18 cellular contexts compared by ENCODE assay signal in the genomic region with DNA sequence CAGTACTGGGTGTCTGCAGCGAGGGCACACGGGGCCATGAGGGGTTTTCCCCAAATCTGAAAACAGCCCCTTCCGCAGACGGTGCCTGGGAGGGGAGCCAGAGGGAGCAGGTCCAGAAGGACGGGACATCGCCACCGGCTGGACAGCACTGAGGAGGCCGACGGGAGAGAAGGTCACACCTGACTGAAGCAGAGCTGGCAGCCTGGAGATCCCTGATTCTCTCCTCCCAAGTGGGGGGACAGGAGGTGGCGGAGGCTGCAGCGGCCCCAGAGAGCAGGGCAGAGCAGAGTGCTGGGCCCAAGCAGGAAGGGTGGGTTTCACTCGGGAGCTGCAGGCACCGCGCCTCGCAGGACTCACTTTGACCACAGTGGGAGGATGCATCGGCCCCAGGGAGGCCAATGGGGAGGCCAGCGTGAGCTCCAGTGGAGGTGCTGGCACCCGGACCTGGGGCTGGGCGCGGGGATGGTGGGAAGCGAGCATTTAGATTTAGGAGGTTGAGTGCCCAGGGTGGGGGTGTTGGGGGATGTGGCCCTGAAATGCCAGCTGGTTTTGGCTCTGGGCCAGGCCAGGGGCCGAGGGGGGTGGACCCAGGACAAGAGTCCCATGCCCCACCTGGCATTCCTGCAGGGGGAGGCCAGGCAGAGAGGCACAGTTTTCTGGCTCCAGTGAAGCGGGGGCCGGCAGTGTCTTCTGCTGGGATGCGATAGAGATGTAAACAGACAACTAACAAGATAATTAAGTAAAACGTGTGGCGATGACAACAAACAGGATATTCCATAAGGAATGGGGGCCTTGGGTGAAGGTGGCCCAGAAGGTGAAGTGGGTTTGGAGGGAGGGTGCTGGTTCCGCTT.
DNase-seq lines count a peak whose midpoint lies in the region; ATAC-seq and TF ChIP-seq lines count a peak whose summit lies in the region.
"Had no signal": no experiment of that assay in that cellular context is flagged by ENCODE, and none has a peak within 500 bp of the region (broad histone marks: within the 10 kb centered on the region; RNA-seq: fewer than 3 reads in every experiment).

No MANE protein-coding gene starts in this region.

- no peak overlapping the region for H3K4me3 ChIP-seq in heart right ventricle
- H3K4me3 ChIP-seq in tibial artery, result no peak overlapping the region
- H3K4me3 ChIP-seq: BLaER1 treated with 17β-estradiol and CSF1 and Interleukin-3, amounts not matched to agents 10 nM and 100 nM; GM23338; SJCRH30 had no signal

- no peak overlapping the region for H3K27ac Mint-ChIP-seq in chondrocyte (ENCODE audit: unreplicated experiment)
- H3K27ac Mint-ChIP-seq: activated CD4-positive, alpha-beta T cell treated with anti-CD3 and anti-CD28 coated beads, Interleukin-2, amount 10 ng/mL, durations not matched to agents 24 days and 14 days; GM23338; stimulated activated naive CD8-positive, alpha-beta T cell treated with anti-CD3 and anti-CD28 coated beads, Interleukin-15, Interleukin-2, amounts not matched to agents 100 ng/mL and 50 ng/mL, for 24 hours had no signal

- intact Hi-C loops in Right ventricle myocardium superior (cut with DNase I), result no loop called here
- intact Hi-C loops in heart right ventricle (cut with DNase I), result loop anchor here in 2 of 10 donors (10.0 kb wide), 2 partner anchors 163 to 173 kb away; a partner anchor contains a TSS
- intact Hi-C loops in tibial artery (cut with DNase I; ENCODE audit: low total_unique reads), result loop anchor here (2.0 kb wide), 1 partner anchor 279 kb away; no protein-coding TSS in a partner anchor

- H3K36me3 Mint-ChIP-seq in chondrocyte (ENCODE audit: low read depth), result no peaks in the 10 kb centered on the region

- 65 to 71% methylated on average over 28 of the region's 28 CpGs for WGBS in heart right ventricle, 2 donors

- H3K27me3 ChIP-seq in heart right ventricle (peaks cover 0 to 38% (median 20%) of the 10 kb centered on the region in 7 donors), tibial artery (peaks cover 0 to 4% of the 10 kb centered on the region in 2 donors)

- peaks cover 15% of the 10 kb centered on the region for H3K4me1 Mint-ChIP-seq in chondrocyte (ENCODE audit: low read depth)
- H3K4me1 Mint-ChIP-seq: activated CD4-positive, alpha-beta T cell treated with anti-CD3 and anti-CD28 coated beads, Interleukin-2, amount 10 ng/mL, durations not matched to agents 24 days and 14 days had no signal

- DNase-seq in Right ventricle myocardium superior (peak; percentile 33), heart right ventricle (no peak), chondrocyte (ENCODE audit: low spot score) (peak; percentile 86), mesenteric fat pad (ENCODE audit: low spot score) (peak; percentile 89), tibial artery (peak; percentile 17 to 64), occipital lobe (lab: John Stamatoyannopoulos, UW) (no peak), RWPE1 (ENCODE audit: low spot score) (no peak)
- DNase-seq: activated CD4-positive, alpha-beta T cell treated with anti-CD3 and anti-CD28 coated beads, Interleukin-2, amount 10 ng/mL, durations not matched to agents 24 days and 14 days; cortex of kidney; NCI-H2029 treated with DMSO at 0.1 percent for 48 hours; NCI-H345; SJCRH30; stimulated activated CD4-positive, alpha-beta T cell treated with anti-CD3 and anti-CD28 coated beads, Interleukin-4, amount 100 ng/mL, for 24 hours; T-helper 1 cell had no signal

- ATAC-seq in Right ventricle myocardium superior (ENCODE audit: poor library complexity) (no peak), heart right ventricle (no peak), HG02840 (IDR thresholded peaks at IDR 0.05; ENCODE audit: low FRiP score, unreplicated experiment) (no peak)
- ATAC-seq: GM23338 had no signal

- CTCF ChIA-PET in RWPE1 (lab: Yijun Ruan, JAX), result interaction anchor here (0.5 to 1.0 kb wide), 6 partner anchors 226 to 1181 kb away, joined by 3 to 6 read pairs (median 3); no protein-coding TSS in a partner anchor

- TF ChIP-seq CTCF in heart right ventricle (IDR thresholded peaks at IDR 0.05) (no peak), chondrocyte (IDR thresholded peaks at IDR 0.05) (no peak), tibial artery (IDR thresholded peaks at IDR 0.05) (no peak), RWPE1 (conservative IDR thresholded peaks at IDR 0.05; ENCODE audit: low read depth) (no peak)

- H3K9me3 ChIP-seq in heart right ventricle (peaks cover 0 to 1% (median 0%) of the 10 kb centered on the region in 11 donors), tibial artery (no peaks in the 10 kb centered on the region)
- H3K9me3 ChIP-seq: SJCRH30 had no signal

- H3K36me3 ChIP-seq in heart right ventricle, result no peaks in the 10 kb centered on the region
- no peaks in the 10 kb centered on the region for H3K36me3 ChIP-seq in tibial artery
- H3K36me3 ChIP-seq: BLaER1 treated with 17β-estradiol and CSF1 and Interleukin-3, amounts not matched to agents 10 nM and 100 nM; SJCRH30 had no signal

- H3K27me3 Mint-ChIP-seq in chondrocyte (ENCODE audit: low read depth), result peaks cover 12% of the 10 kb centered on the region

- no peak overlapping the region for H3K4me3 Mint-ChIP-seq in chondrocyte (ENCODE audit: unreplicated experiment)
- H3K4me3 Mint-ChIP-seq: activated CD4-positive, alpha-beta T cell treated with anti-CD3 and anti-CD28 coated beads, Interleukin-2, amount 10 ng/mL, durations not matched to agents 24 days and 14 days; GM23338; stimulated activated naive CD8-positive, alpha-beta T cell treated with anti-CD3 and anti-CD28 coated beads, Interleukin-15, Interleukin-2, amounts not matched to agents 100 ng/mL and 50 ng/mL, for 24 hours had no signal

- H3K4me1 ChIP-seq in heart right ventricle, result peaks cover 8 to 42% (median 30%) of the 10 kb centered on the region in 9 donors
- peaks cover 0 to 63% (median 38%) of the 10 kb centered on the region in 4 donors for H3K4me1 ChIP-seq in tibial artery
- H3K4me1 ChIP-seq: SJCRH30 had no signal

- POLR2A ChIA-PET in RWPE1 (lab: Yijun Ruan, JAX; ENCODE audit: low non-redundant PET), result no interaction called here

- no peaks in the 10 kb centered on the region for H3K9me3 Mint-ChIP-seq in chondrocyte (ENCODE audit: low read depth)
- H3K9me3 Mint-ChIP-seq: activated CD4-positive, alpha-beta T cell treated with anti-CD3 and anti-CD28 coated beads, Interleukin-2, amount 10 ng/mL, durations not matched to agents 24 days and 14 days; GM23338; stimulated activated naive CD8-positive, alpha-beta T cell treated with anti-CD3 and anti-CD28 coated beads, Interleukin-15, Interleukin-2, amounts not matched to agents 100 ng/mL and 50 ng/mL, for 24 hours had no signal

- H3K27ac ChIP-seq in heart right ventricle, result no peak overlapping the region
- H3K27ac ChIP-seq in tibial artery, result no peak overlapping the region
- no peak overlapping the region for H3K27ac ChIP-seq in RWPE1
- H3K27ac ChIP-seq: BLaER1 treated with 17β-estradiol and CSF1 and Interleukin-3, amounts not matched to agents 10 nM and 100 nM; SJCRH30 had no signal

Comparison
In these comparisons a context has a peak if more than half of its experiments do, and no peak if none do; other contexts are left out.
1. DNase-seq: peak in Right ventricle myocardium superior (single experiment), chondrocyte (single experiment), mesenteric fat pad (single experiment) and tibial artery (2 of 2); none in heart right ventricle (0 of 2), occipital lobe (single experiment) and RWPE1 (single experiment).